Comparison of ENCODE assay signal across 16 cellular contexts in the genomic region with DNA sequence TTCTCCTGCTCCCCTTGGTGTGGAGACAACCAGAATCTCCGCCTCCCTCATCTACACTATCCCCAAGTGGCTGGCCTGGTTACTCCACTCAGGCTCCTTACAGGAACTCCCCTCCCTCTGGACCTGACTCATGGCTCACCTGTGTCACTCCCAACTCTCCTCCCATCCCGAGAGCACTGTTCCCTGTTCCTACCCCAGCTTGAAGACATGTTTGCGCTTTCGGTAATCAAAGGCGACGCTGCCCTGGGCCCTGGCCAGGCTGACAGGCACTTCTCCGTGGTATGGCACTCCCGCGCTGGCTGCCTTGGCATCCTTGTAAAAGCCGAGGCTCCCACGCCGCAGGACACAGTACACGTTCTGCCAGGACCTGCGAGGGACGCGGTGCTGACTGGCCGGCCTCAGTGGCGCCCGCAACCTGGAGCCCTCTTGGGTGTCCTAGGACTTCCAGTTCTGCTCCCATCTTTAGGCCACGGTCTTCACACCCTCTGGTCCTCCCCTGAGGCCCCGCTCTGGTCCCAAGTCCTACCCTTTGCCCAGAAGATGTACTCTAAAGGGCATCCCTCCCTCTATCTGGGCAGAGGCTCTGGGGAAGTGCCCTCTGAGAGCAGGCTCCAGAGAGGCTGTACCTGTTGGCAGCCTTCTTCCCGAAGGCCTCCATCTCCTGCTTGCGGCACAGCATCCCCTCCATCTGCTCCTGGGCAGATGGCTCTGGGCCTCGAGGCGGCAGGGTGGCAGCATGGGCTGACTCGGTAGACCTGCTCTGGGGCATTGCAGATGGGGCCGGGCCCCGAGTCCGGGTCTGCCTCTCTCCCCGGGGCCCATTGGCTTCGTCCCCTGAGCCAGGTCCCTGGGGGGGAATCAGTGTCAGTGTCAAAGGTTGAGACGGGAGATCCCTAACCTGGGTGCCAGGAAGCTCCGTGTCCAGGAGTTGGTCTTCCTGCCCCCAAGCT. TPM values are rescaled to one million over a fixed set of nuclear protein-coding genes. Genes with fewer than 3 reads are reported as not detected.
A peak's percentile ranks its signal among the peaks of the same experiment; 100 is the strongest.
DNase-seq lines count a peak whose midpoint lies in the region; TF ChIP-seq lines count a peak whose summit lies in the region.
"Had no signal": no experiment of that assay in that cellular context is flagged by ENCODE, and none has a peak within 500 bp of the region (broad histone marks: within the 10 kb centered on the region; RNA-seq: fewer than 3 reads in every experiment).

No MANE protein-coding gene starts in this region.

- TF ChIP-seq CTCF in mesothelial cell of epicardium (IDR thresholded peaks at IDR 0.05; ENCODE audit: unreplicated experiment) (no peak), vagina (IDR thresholded peaks at IDR 0.05) (no peak), osteocyte (IDR thresholded peaks at IDR 0.05) (no peak)

- H3K4me3 ChIP-seq in vagina, result no peak overlapping the region
- H3K4me3 ChIP-seq: colonic mucosa, MG63 had no signal

- H3K4me1 ChIP-seq in vagina, result peaks cover 15% of the 10 kb centered on the region
- H3K4me1 ChIP-seq: colonic mucosa had no signal

- H3K27ac ChIP-seq in vagina, result peak overlapping the region; percentile 72
- H3K27ac ChIP-seq: colonic mucosa had no signal

- no peaks in the 10 kb centered on the region for H3K36me3 ChIP-seq in vagina
- H3K36me3 ChIP-seq: colonic mucosa, MG63 had no signal

- intact Hi-C loops in vagina (cut with DNase I), result loop anchor here (5.0 to 10.0 kb wide), 2 partner anchors 150 to 282 kb away; no protein-coding TSS in a partner anchor

- POLR2A ChIA-PET in activated CD4-positive, alpha-beta T cell treated with anti-CD3 and anti-CD28 coated beads, Interleukin-2, amount 10 ng/mL, durations not matched to agents 7 days and 5 days (lab: Charles Lee), result no interaction called here

- H3K36me3 Mint-ChIP-seq in activated naive CD4-positive, alpha-beta T cell treated with anti-CD3 and anti-CD28 coated beads, Interleukin-2, amount 10 ng/mL, durations not matched to agents 7 days and 5 days, result no peaks in the 10 kb centered on the region
- H3K36me3 Mint-ChIP-seq in mesothelial cell of epicardium, result peaks cover 24% of the 10 kb centered on the region
- no peaks in the 10 kb centered on the region for H3K36me3 Mint-ChIP-seq in activated CD4-positive, alpha-beta T cell treated with anti-CD3 and anti-CD28 coated beads, Interleukin-2, amount 10 ng/mL, durations not matched to agents 7 days and 5 days (ENCODE audit: low read depth)
- no peaks in the 10 kb centered on the region for H3K36me3 Mint-ChIP-seq in osteocyte (ENCODE audit: unreplicated experiment)
- H3K36me3 Mint-ChIP-seq: CD4-positive, alpha-beta memory T cell had no signal

- H3K27ac Mint-ChIP-seq in activated naive CD4-positive, alpha-beta T cell treated with anti-CD3 and anti-CD28 coated beads, Interleukin-2, amount 10 ng/mL, durations not matched to agents 7 days and 5 days, result no peak overlapping the region
- H3K27ac Mint-ChIP-seq in mesothelial cell of epicardium, result peak overlapping the region; percentile 51
- no peak overlapping the region for H3K27ac Mint-ChIP-seq in activated CD4-positive, alpha-beta T cell treated with anti-CD3 and anti-CD28 coated beads, Interleukin-2, amount 10 ng/mL, durations not matched to agents 7 days and 5 days
- no peak overlapping the region for H3K27ac Mint-ChIP-seq in osteocyte (ENCODE audit: unreplicated experiment)
- H3K27ac Mint-ChIP-seq: CD4-positive, alpha-beta memory T cell; stimulated activated naive B cell treated with anti-CD40 and anti-IgM and Interleukin-4, amounts not matched to agents 10 μg/mL and 1 μg/mL and 100 μg/mL, for 72 hours had no signal

- no peak for TF ChIP-seq POLR2A in vagina (IDR thresholded peaks at IDR 0.05)

- H3K9me3 ChIP-seq in vagina, result no peaks in the 10 kb centered on the region
- H3K9me3 ChIP-seq: colonic mucosa, MG63 had no signal

- H3K27me3 Mint-ChIP-seq in activated naive CD4-positive, alpha-beta T cell treated with anti-CD3 and anti-CD28 coated beads, Interleukin-2, amount 10 ng/mL, durations not matched to agents 7 days and 5 days, result peaks cover 9% of the 10 kb centered on the region
- no peaks in the 10 kb centered on the region for H3K27me3 Mint-ChIP-seq in mesothelial cell of epicardium (ENCODE audit: low read depth)
- H3K27me3 Mint-ChIP-seq in activated CD4-positive, alpha-beta T cell treated with anti-CD3 and anti-CD28 coated beads, Interleukin-2, amount 10 ng/mL, durations not matched to agents 7 days and 5 days, result no peaks in the 10 kb centered on the region
- H3K27me3 Mint-ChIP-seq in osteocyte (ENCODE audit: unreplicated experiment), result no peaks in the 10 kb centered on the region
- H3K27me3 Mint-ChIP-seq: stimulated activated naive B cell treated with anti-CD40 and anti-IgM and Interleukin-4, amounts not matched to agents 10 μg/mL and 1 μg/mL and 100 μg/mL, for 72 hours; type B pancreatic cell had no signal

- CTCF ChIA-PET in activated naive CD4-positive, alpha-beta T cell treated with anti-CD3 and anti-CD28 coated beads, Interleukin-2, amount 10 ng/mL, durations not matched to agents 7 days and 5 days (lab: Charles Lee), result no interaction called here
- CTCF ChIA-PET in activated CD4-positive, alpha-beta T cell treated with anti-CD3 and anti-CD28 coated beads, Interleukin-2, amount 10 ng/mL, durations not matched to agents 7 days and 5 days (lab: Charles Lee), result interaction anchor here (0.6 to 1.5 kb wide), 4 partner anchors 9 to 248 kb away, joined by 3 to 5 read pairs (median 3); partner anchors contain the start of genes MRPL11 and RBM4B

- no peaks in the 10 kb centered on the region for H3K4me1 Mint-ChIP-seq in activated naive CD4-positive, alpha-beta T cell treated with anti-CD3 and anti-CD28 coated beads, Interleukin-2, amount 10 ng/mL, durations not matched to agents 7 days and 5 days
- peaks cover 10% of the 10 kb centered on the region for H3K4me1 Mint-ChIP-seq in mesothelial cell of epicardium
- H3K4me1 Mint-ChIP-seq in activated CD4-positive, alpha-beta T cell treated with anti-CD3 and anti-CD28 coated beads, Interleukin-2, amount 10 ng/mL, durations not matched to agents 7 days and 5 days, result no peaks in the 10 kb centered on the region
- peaks cover 3% of the 10 kb centered on the region for H3K4me1 Mint-ChIP-seq in osteocyte (ENCODE audit: unreplicated experiment)
- H3K4me1 Mint-ChIP-seq: CD4-positive, alpha-beta memory T cell; stimulated activated naive B cell treated with anti-CD40 and anti-IgM and Interleukin-4, amounts not matched to agents 10 μg/mL and 1 μg/mL and 100 μg/mL, for 72 hours had no signal

- peak; percentile 16 for DNase-seq in activated naive CD4-positive, alpha-beta T cell treated with anti-CD3 and anti-CD28 coated beads, Interleukin-2, amount 10 ng/mL, durations not matched to agents 7 days and 5 days
- no peak for DNase-seq in activated naive CD4-positive, alpha-beta T cell treated with Interleukin-2 at 50 U/mL for 16 hours
- peak; percentile 80 for DNase-seq in cerebellar cortex (ENCODE audit: low spot score)
- DNase-seq in mesothelial cell of epicardium (ENCODE audit: low spot score in 2 of 2, unreplicated experiment in 2 of 2), result no peak
- no peak for DNase-seq in vagina (ENCODE audit: extremely low spot score in 2 of 2)
- DNase-seq in SHP77 treated with DMSO at 0.1 percent for 48 hours (lab: John Stamatoyannopoulos, UW), result no peak
- DNase-seq in activated CD4-positive, alpha-beta T cell treated with anti-CD3 and anti-CD28 coated beads, Interleukin-2, amount 10 ng/mL, durations not matched to agents 7 days and 5 days, result no peak
- DNase-seq in osteocyte (ENCODE audit: extremely low spot score, unreplicated experiment), result no peak
- DNase-seq: activated CD4-positive, alpha-beta T cell treated with anti-CD3 and anti-CD28 coated beads for 1 hour; activated gamma-delta T cell treated with Interleukin-2 at 50 U/mL for 16 hours; CD4-positive, alpha-beta memory T cell; colonic mucosa; MG63; stimulated activated naive B cell treated with anti-CD40 and anti-IgM and Interleukin-4, amounts not matched to agents 10 μg/mL and 1 μg/mL and 100 μg/mL, for 72 hours; T1000 had no signal

- H3K27me3 ChIP-seq in vagina, result no peaks in the 10 kb centered on the region
- H3K27me3 ChIP-seq: colonic mucosa, MG63 had no signal

- H3K9me3 Mint-ChIP-seq in activated naive CD4-positive, alpha-beta T cell treated with anti-CD3 and anti-CD28 coated beads, Interleukin-2, amount 10 ng/mL, durations not matched to agents 7 days and 5 days, result no peaks in the 10 kb centered on the region
- H3K9me3 Mint-ChIP-seq in mesothelial cell of epicardium (no peaks in the 10 kb centered on the region), osteocyte (ENCODE audit: unreplicated experiment) (no peaks in the 10 kb centered on the region)
- H3K9me3 Mint-ChIP-seq in activated CD4-positive, alpha-beta T cell treated with anti-CD3 and anti-CD28 coated beads, Interleukin-2, amount 10 ng/mL, durations not matched to agents 7 days and 5 days, result no peaks in the 10 kb centered on the region
- H3K9me3 Mint-ChIP-seq: CD4-positive, alpha-beta memory T cell; stimulated activated naive B cell treated with anti-CD40 and anti-IgM and Interleukin-4, amounts not matched to agents 10 μg/mL and 1 μg/mL and 100 μg/mL, for 72 hours; type B pancreatic cell had no signal

- H3K4me3 Mint-ChIP-seq in activated naive CD4-positive, alpha-beta T cell treated with anti-CD3 and anti-CD28 coated beads, Interleukin-2, amount 10 ng/mL, durations not matched to agents 7 days and 5 days, result no peak overlapping the region
- no peak overlapping the region for H3K4me3 Mint-ChIP-seq in mesothelial cell of epicardium
- H3K4me3 Mint-ChIP-seq in activated CD4-positive, alpha-beta T cell treated with anti-CD3 and anti-CD28 coated beads, Interleukin-2, amount 10 ng/mL, durations not matched to agents 7 days and 5 days, result no peak overlapping the region
- no peak overlapping the region for H3K4me3 Mint-ChIP-seq in osteocyte (ENCODE audit: unreplicated experiment)
- H3K4me3 Mint-ChIP-seq: CD4-positive, alpha-beta memory T cell; stimulated activated naive B cell treated with anti-CD40 and anti-IgM and Interleukin-4, amounts not matched to agents 10 μg/mL and 1 μg/mL and 100 μg/mL, for 72 hours; type B pancreatic cell had no signal

RNA-seq across cellular contexts. Expression of gene RBM4B, which starts 9.4 kb away (rescaled TPM):
- 38.7 to 40.7 TPM (median 39.6 TPM) in 3 replicates for total RNA-seq in mesothelial cell of epicardium
- 17.4 TPM for total RNA-seq in vagina
- total RNA-seq in activated CD4-positive, alpha-beta T cell treated with anti-CD3 and anti-CD28 coated beads, Interleukin-2, amount 10 ng/mL, durations not matched to agents 7 days and 5 days, result 10 to 100 TPM; 18.1 to 20.4 TPM
- 31.2 and 31.4 TPM in 2 replicates for total RNA-seq in osteocyte

RNA-seq across cellular contexts. Expression of gene SPTBN2, which starts 41.9 kb away (rescaled TPM):
- total RNA-seq in mesothelial cell of epicardium (62.0 to 63.4 TPM (median 62.4 TPM) in 3 replicates), vagina (117 TPM), osteocyte (12.6 and 12.9 TPM in 2 replicates)
- total RNA-seq in activated CD4-positive, alpha-beta T cell treated with anti-CD3 and anti-CD28 coated beads, Interleukin-2, amount 10 ng/mL, durations not matched to agents 7 days and 5 days, result under 1 TPM; 0.25 to 0.35 TPM
- total RNA-seq: CD4-positive, alpha-beta memory T cell had no signal

RNA-seq across cellular contexts. Expression of gene RBM4, which starts 48.6 kb away (rescaled TPM):
- 240 to 248 TPM (median 242 TPM) in 3 replicates for total RNA-seq in mesothelial cell of epicardium
- 61.1 TPM for total RNA-seq in vagina
- total RNA-seq in activated CD4-positive, alpha-beta T cell treated with anti-CD3 and anti-CD28 coated beads, Interleukin-2, amount 10 ng/mL, durations not matched to agents 7 days and 5 days, result 100 to 1,000 TPM; 124 to 137 TPM
- 158 and 167 TPM in 2 replicates for total RNA-seq in osteocyte

Comparison
In these comparisons a context has a peak if more than half of its experiments do, and no peak if none do; other contexts are left out.
1. DNase-seq: peak in activated naive CD4-positive, alpha-beta T cell treated with anti-CD3 and anti-CD28 coated beads, Interleukin-2, amount 10 ng/mL, durations not matched to agents 7 days and 5 days (single experiment) and cerebellar cortex (single experiment); none in activated naive CD4-positive, alpha-beta T cell treated with Interleukin-2 at 50 U/mL for 16 hours (single experiment), mesothelial cell of epicardium (0 of 2), vagina (0 of 2), SHP77 treated with DMSO at 0.1 percent for 48 hours (single experiment), activated CD4-positive, alpha-beta T cell treated with anti-CD3 and anti-CD28 coated beads, Interleukin-2, amount 10 ng/mL, durations not matched to agents 7 days and 5 days (single experiment) and osteocyte (single experiment).
2. RNA of gene SPTBN2, which starts 41.9 kb away (total RNA-seq): 117 TPM in vagina (single experiment), 62.0 to 63.4 TPM in mesothelial cell of epicardium and 12.6 to 12.9 TPM in osteocyte; 0.25 to 0.35 TPM in activated CD4-positive, alpha-beta T cell treated with anti-CD3 and anti-CD28 coated beads, Interleukin-2, amount 10 ng/mL, durations not matched to agents 7 days and 5 days; every median in the first group is over 10 times any median in the second.